ENCODE assay signal across 1 cellular context in genomic region chr12:53623526-53623925, GRCh38.
TF ChIP-seq lines count a peak whose summit lies in the region.

No MANE protein-coding gene starts in this region.

TF ChIP-seq in SK-N-SH, 30 proteins besides CTCF, POLR2A, EP300 and RAD21 (continued from another document):
- TF ChIP-seq SIN3A (IDR thresholded peaks at IDR 0.05; ENCODE audit: borderline replicate concordance, low read depth, low read length) (no peak), EZH2phosphoT487 (IDR thresholded peaks at IDR 0.05; ENCODE audit: borderline replicate concordance, low read depth) (no peak), GABPA (IDR thresholded peaks at IDR 0.05; ENCODE audit: low read depth) (no peak), PBX3 (IDR thresholded peaks at IDR 0.05) (no peak), MAX (IDR thresholded peaks at IDR 0.05; ENCODE audit: low read depth) (no peak), RFX5 (IDR thresholded peaks at IDR 0.05; ENCODE audit: low read length) (no peak), FOXJ3 (CRISPR knock-in tag; IDR thresholded peaks at IDR 0.05) (no peak), SMC3 (IDR thresholded peaks at IDR 0.05; ENCODE audit: low read depth, low read length) (no peak)
TF ChIP-seq in SK-N-SH: peak in this region for 0.
